In genomic region chr2:83168377-83168776, GRCh38 we compare ENCODE assay signal across 16 cellular contexts.
A peak's percentile ranks its signal among the peaks of the same experiment; 100 is the strongest.
DNase-seq lines count a peak whose midpoint lies in the region; ATAC-seq, FAIRE-seq and TF ChIP-seq lines count a peak whose summit lies in the region.
"Had no signal": no experiment of that assay in that cellular context is flagged by ENCODE, and none has a peak within 500 bp of the region (broad histone marks: within the 10 kb centered on the region; RNA-seq: fewer than 3 reads in every experiment).

No MANE protein-coding gene starts in this region.

- H3K36me3 ChIP-seq in brain microvascular endothelial cell (replicated peaks), result no peaks in the 10 kb centered on the region
- no peaks in the 10 kb centered on the region for H3K36me3 ChIP-seq in smooth muscle cell (ENCODE audit: low read depth)
- H3K36me3 ChIP-seq: BLaER1 had no signal

- in situ Hi-C loops in brain microvascular endothelial cell (cut with HindIII; ENCODE audit: low pct_ligation_motif_present, low sequenced_read_pairs), result no loop called here

- ATAC-seq in GM21717 (IDR thresholded peaks at IDR 0.05; ENCODE audit: unreplicated experiment) (no peak), left cardiac atrium (no peak)
- ATAC-seq: HCT116 had no signal

- H3F3A ChIP-seq in smooth muscle cell (ENCODE audit: low read depth), result no peaks in the 10 kb centered on the region

- peak overlapping the region; percentile 7 for H2AFZ ChIP-seq in smooth muscle cell (ENCODE audit: low read depth)

- no peaks in the 10 kb centered on the region for H4K20me1 ChIP-seq in smooth muscle cell (ENCODE audit: low read depth)
- H4K20me1 ChIP-seq: BLaER1 had no signal

- no peaks in the 10 kb centered on the region for H3K27me3 ChIP-seq in brain microvascular endothelial cell (replicated peaks)
- H3K27me3 ChIP-seq in smooth muscle cell (ENCODE audit: low read depth), result no peaks in the 10 kb centered on the region
- H3K27me3 ChIP-seq: BLaER1 had no signal

- TF ChIP-seq CTCF in brain microvascular endothelial cell (IDR thresholded peaks at IDR 0.05; ENCODE audit: low read depth, low read length, missing control alignments) (no peak), smooth muscle cell (IDR thresholded peaks at IDR 0.05; ENCODE audit: borderline replicate concordance, insufficient read depth, poor library complexity, severe bottlenecking) (no peak)

- 91% methylated on average over 2 of the region's 2 CpGs for WGBS in smooth muscle cell (ENCODE audit: low lambda C conversion rate)

- H3K79me2 ChIP-seq in smooth muscle cell (ENCODE audit: low read depth), result no peaks in the 10 kb centered on the region

- intact Hi-C loops in left cardiac atrium (cut with DNase I), result no loop called here

- DNase-seq in HTR-8/SVneo (ENCODE audit: insufficient read length, low spot score) (peak; percentile 17), brain microvascular endothelial cell (peak; percentile 73), kidney tubule cell (ENCODE audit: low spot score) (peak; percentile 3), smooth muscle cell (lab: John Stamatoyannopoulos, UW; ENCODE audit: unreplicated experiment) (no peak), left cardiac atrium (no peak), NCI-H1694 treated with DMSO at 0.1 percent for 48 hours (lab: John Stamatoyannopoulos, UW) (no peak)
- DNase-seq: 8988T; AML-193; Caco-2; CD8-positive, alpha-beta memory T cell; GF-D8 had no signal

- H3K27ac ChIP-seq in brain microvascular endothelial cell (peak overlapping the region; percentile 36), smooth muscle cell (ENCODE audit: low read depth) (no peak overlapping the region)
- H3K27ac ChIP-seq: BLaER1, HL-60 had no signal

- H3K9me3 ChIP-seq in smooth muscle cell (replicated peaks; ENCODE audit: low read depth), result no peaks in the 10 kb centered on the region
- H3K9me3 ChIP-seq: BLaER1, Caco-2 had no signal

- H3K4me3 ChIP-seq in brain microvascular endothelial cell (ENCODE audit: low read depth, low read length), result no peak overlapping the region
- no peak overlapping the region for H3K4me3 ChIP-seq in smooth muscle cell
- H3K4me3 ChIP-seq: BLaER1 had no signal

- H3K9ac ChIP-seq in smooth muscle cell (ENCODE audit: low read depth), result no peak overlapping the region
- H3K9ac ChIP-seq: BLaER1 had no signal

- peak; percentile 64 for FAIRE-seq in HTR-8/SVneo (lab: Jason Lieb, UNC)
- FAIRE-seq: GM19239 had no signal

- no peaks in the 10 kb centered on the region for H3K4me1 ChIP-seq in smooth muscle cell (ENCODE audit: low read depth)
- H3K4me1 ChIP-seq: BLaER1, Caco-2 had no signal

- no peak overlapping the region for H3K4me2 ChIP-seq in smooth muscle cell
- H3K4me2 ChIP-seq: BLaER1 had no signal

Comparison
In these comparisons a context has a peak if more than half of its experiments do, and no peak if none do; other contexts are left out.
1. DNase-seq: peak in HTR-8/SVneo (single experiment), brain microvascular endothelial cell (single experiment) and kidney tubule cell (single experiment); none in smooth muscle cell (single experiment), left cardiac atrium (single experiment) and NCI-H1694 treated with DMSO at 0.1 percent for 48 hours (single experiment).